2 cellular contexts compared by ENCODE assay signal in the genomic region with DNA sequence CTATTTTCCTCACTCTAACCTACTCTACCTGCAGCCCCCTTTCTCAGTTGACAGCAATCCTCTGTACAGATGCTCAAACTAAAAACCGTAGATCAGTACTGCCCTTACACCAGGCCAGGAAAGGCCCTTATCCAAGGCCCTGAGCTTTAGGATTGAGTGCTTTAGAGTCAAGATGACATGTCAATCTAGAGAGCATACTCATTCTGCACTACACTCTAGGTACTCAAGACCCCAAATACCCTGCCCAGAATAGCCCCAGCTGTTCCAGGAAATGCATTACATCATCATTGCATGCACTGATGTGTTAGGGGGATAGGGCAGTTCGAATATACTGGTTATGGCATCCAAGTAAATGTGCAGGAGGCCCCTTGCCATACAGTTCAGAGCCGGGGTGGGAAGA.
A peak's percentile ranks its signal among the peaks of the same experiment; 100 is the strongest.
TF ChIP-seq lines count a peak whose summit lies in the region.

No MANE protein-coding gene starts in this region.

TF ChIP-seq in IMR-90, 13 proteins besides CTCF, POLR2A, EP300 and RAD21:
- TF ChIP-seq BHLHE40 (IDR thresholded peaks at IDR 0.05; ENCODE audit: low read depth, low read length) = no peak
- 0 out of 2 replicates have a peak, but pooled peaks have one; percentile 37 for TF ChIP-seq CEBPB (IDR thresholded peaks at IDR 0.05; ENCODE audit: low read depth, low read length)

TF ChIP-seq in K562, 482 proteins besides CTCF, POLR2A, EP300 and RAD21:
- TF ChIP-seq, protein P1, sequence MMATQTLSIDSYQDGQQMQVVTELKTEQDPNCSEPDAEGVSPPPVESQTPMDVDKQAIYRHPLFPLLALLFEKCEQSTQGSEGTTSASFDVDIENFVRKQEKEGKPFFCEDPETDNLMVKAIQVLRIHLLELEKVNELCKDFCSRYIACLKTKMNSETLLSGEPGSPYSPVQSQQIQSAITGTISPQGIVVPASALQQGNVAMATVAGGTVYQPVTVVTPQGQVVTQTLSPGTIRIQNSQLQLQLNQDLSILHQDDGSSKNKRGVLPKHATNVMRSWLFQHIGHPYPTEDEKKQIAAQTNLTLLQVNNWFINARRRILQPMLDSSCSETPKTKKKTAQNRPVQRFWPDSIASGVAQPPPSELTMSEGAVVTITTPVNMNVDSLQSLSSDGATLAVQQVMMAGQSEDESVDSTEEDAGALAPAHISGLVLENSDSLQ (IDR thresholded peaks at IDR 0.05) = peak; percentile 30; the same call in 1 of the 2 replicates
- TF ChIP-seq HNRNPUL1 (IDR thresholded peaks at IDR 0.05; ENCODE audit: low read length) = no peak
- TF ChIP-seq ATF7 (IDR thresholded peaks at IDR 0.05) = peak; percentile 64; the same call in 1 of the 2 replicates
- TF ChIP-seq JUND (IDR thresholded peaks at IDR 0.05; ENCODE audit: borderline replicate concordance, low read depth, low read length) = peak; percentile 45; the same call in 1 of the 2 replicates
- TF ChIP-seq JUND (tag; IDR thresholded peaks at IDR 0.05; ENCODE audit: borderline replicate concordance, low read depth, low read length) = peak; percentile 42; the same call in 1 of the 3 replicates
- no peak for TF ChIP-seq RNF2 (IDR thresholded peaks at IDR 0.05)
- TF ChIP-seq, protein P2, sequence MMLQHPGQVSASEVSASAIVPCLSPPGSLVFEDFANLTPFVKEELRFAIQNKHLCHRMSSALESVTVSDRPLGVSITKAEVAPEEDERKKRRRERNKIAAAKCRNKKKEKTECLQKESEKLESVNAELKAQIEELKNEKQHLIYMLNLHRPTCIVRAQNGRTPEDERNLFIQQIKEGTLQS (IDR thresholded peaks at IDR 0.05) = peak; percentile 82
- TF ChIP-seq, protein P2 (CRISPR knock-in tag; conservative IDR thresholded peaks at IDR 0.05) = no peak
- 0 out of 2 replicates have a peak, but pooled peaks have one; percentile 30 for TF ChIP-seq ZNF589 (CRISPR knock-in tag; IDR thresholded peaks at IDR 0.05; ENCODE audit: low read depth)
- TF ChIP-seq HDAC1 (IDR thresholded peaks at IDR 0.05) = 0 out of 4 replicates have a peak, but pooled peaks of 1 of the 2 experiments have one; percentile 18
- 0 out of 2 replicates have a peak, but pooled peaks have one; percentile 22 for TF ChIP-seq DMBX1 (CRISPR knock-in tag; IDR thresholded peaks at IDR 0.05; ENCODE audit: borderline replicate concordance)
- TF ChIP-seq CEBPG (CRISPR knock-in tag; IDR thresholded peaks at IDR 0.05) = no peak
- TF ChIP-seq CEBPG (tag; conservative IDR thresholded peaks at IDR 0.05 in 1 of 2, IDR thresholded peaks at IDR 0.05 in 1 of 2) = peak in 1 of 2 experiments; percentile 59; a peak in 2 of 4 replicates
- no peak for TF ChIP-seq ZNF175 (CRISPR knock-in tag; IDR thresholded peaks at IDR 0.05; ENCODE audit: low read depth)
